9 cellular contexts compared by ENCODE assay signal in genomic region chr15:70528270-70528706, GRCh38.
DNase-seq lines count a peak whose midpoint lies in the region; ATAC-seq, FAIRE-seq and TF ChIP-seq lines count a peak whose summit lies in the region.
"Had no signal": no experiment of that assay in that cellular context is flagged by ENCODE, and none has a peak within 500 bp of the region (broad histone marks: within the 10 kb centered on the region; RNA-seq: fewer than 3 reads in every experiment).

No MANE protein-coding gene starts in this region.

- H3K36me3 Mint-ChIP-seq in activated naive CD4-positive, alpha-beta T cell treated with anti-CD3 and anti-CD28 coated beads, Interleukin-2, amount 10 ng/mL, durations not matched to agents 7 days and 5 days = peaks cover 3% of the 10 kb centered on the region
- H3K36me3 Mint-ChIP-seq in nephron progenitor cell (ENCODE audit: low read depth) (no peaks in the 10 kb centered on the region), chondrocyte (ENCODE audit: low read depth) (no peaks in the 10 kb centered on the region)

- CTCF ChIA-PET in activated naive CD4-positive, alpha-beta T cell treated with anti-CD3 and anti-CD28 coated beads, Interleukin-2, amount 10 ng/mL, durations not matched to agents 7 days and 5 days (lab: Charles Lee) = interaction anchor here (0.7 to 2.2 kb wide), 5 partner anchors 16 to 62 kb away, joined by 3 to 7 read pairs (median 4); no protein-coding TSS in a partner anchor

- peaks cover 2% of the 10 kb centered on the region for H3K9me3 Mint-ChIP-seq in activated naive CD4-positive, alpha-beta T cell treated with anti-CD3 and anti-CD28 coated beads, Interleukin-2, amount 10 ng/mL, durations not matched to agents 7 days and 5 days
- H3K9me3 Mint-ChIP-seq in nephron progenitor cell = peaks cover 3% of the 10 kb centered on the region
- no peaks in the 10 kb centered on the region for H3K9me3 Mint-ChIP-seq in chondrocyte (ENCODE audit: low read depth)

- peaks cover 53% of the 10 kb centered on the region for H3K4me1 Mint-ChIP-seq in activated naive CD4-positive, alpha-beta T cell treated with anti-CD3 and anti-CD28 coated beads, Interleukin-2, amount 10 ng/mL, durations not matched to agents 7 days and 5 days
- H3K4me1 Mint-ChIP-seq in nephron progenitor cell = peaks cover 51% of the 10 kb centered on the region
- peaks cover 25% of the 10 kb centered on the region for H3K4me1 Mint-ChIP-seq in chondrocyte (ENCODE audit: low read depth)

- TF ChIP-seq CTCF in nephron progenitor cell (IDR thresholded peaks at IDR 0.05) (no peak), chondrocyte (IDR thresholded peaks at IDR 0.05) (no peak)

- peak overlapping the region; percentile 89 for H3K27ac Mint-ChIP-seq in activated naive CD4-positive, alpha-beta T cell treated with anti-CD3 and anti-CD28 coated beads, Interleukin-2, amount 10 ng/mL, durations not matched to agents 7 days and 5 days
- H3K27ac Mint-ChIP-seq in nephron progenitor cell (no peak overlapping the region), chondrocyte (ENCODE audit: unreplicated experiment) (no peak overlapping the region)

- DNase-seq in NCI-H1417 (lab: John Stamatoyannopoulos, UW) = peak; percentile 14 to 44 (median 14)
- DNase-seq in NCI-H1417 treated with DMSO at 0.1 percent for 48 hours (lab: John Stamatoyannopoulos, UW) = no peak
- peak; percentile 23 for DNase-seq in RCC 7860 (ENCODE audit: low spot score)
- DNase-seq in activated naive CD4-positive, alpha-beta T cell treated with anti-CD3 and anti-CD28 coated beads, Interleukin-2, amount 10 ng/mL, durations not matched to agents 7 days and 5 days = peak; percentile 84
- no peak for DNase-seq in nephron progenitor cell
- DNase-seq in chondrocyte (ENCODE audit: low spot score) = no peak
- no peak for DNase-seq in Ammon's horn (ENCODE audit: low spot score)

- peak overlapping the region; percentile 1 for H3K4me3 Mint-ChIP-seq in activated naive CD4-positive, alpha-beta T cell treated with anti-CD3 and anti-CD28 coated beads, Interleukin-2, amount 10 ng/mL, durations not matched to agents 7 days and 5 days
- peak overlapping the region; percentile 8 for H3K4me3 Mint-ChIP-seq in nephron progenitor cell
- H3K4me3 Mint-ChIP-seq in chondrocyte (ENCODE audit: unreplicated experiment) = no peak overlapping the region

- H3K27me3 Mint-ChIP-seq in activated naive CD4-positive, alpha-beta T cell treated with anti-CD3 and anti-CD28 coated beads, Interleukin-2, amount 10 ng/mL, durations not matched to agents 7 days and 5 days = peaks cover 14% of the 10 kb centered on the region
- peaks cover 35% of the 10 kb centered on the region for H3K27me3 Mint-ChIP-seq in nephron progenitor cell (ENCODE audit: low read depth, poor library complexity)
- H3K27me3 Mint-ChIP-seq in chondrocyte (ENCODE audit: low read depth) = peaks cover 15% of the 10 kb centered on the region

- peak; percentile 86 for ATAC-seq in HG03066 (IDR thresholded peaks at IDR 0.05; ENCODE audit: low read depth, unreplicated experiment)

- FAIRE-seq in RCC 7860 (lab: Jason Lieb, UNC) = no peak
- FAIRE-seq: A204.1 had no signal

Comparison
In these comparisons a context has a peak if more than half of its experiments do, and no peak if none do; other contexts are left out.
1. DNase-seq: peak in NCI-H1417 (3 of 3), RCC 7860 (single experiment) and activated naive CD4-positive, alpha-beta T cell treated with anti-CD3 and anti-CD28 coated beads, Interleukin-2, amount 10 ng/mL, durations not matched to agents 7 days and 5 days (single experiment); none in NCI-H1417 treated with DMSO at 0.1 percent for 48 hours (single experiment), nephron progenitor cell (single experiment), chondrocyte (single experiment) and Ammon's horn (single experiment).